Comparison of ENCODE assay signal across 14 cellular contexts in genomic region chr3:176767385-176767784, GRCh38.
DNase-seq lines count a peak whose midpoint lies in the region; ATAC-seq and TF ChIP-seq lines count a peak whose summit lies in the region.
"Had no signal": no experiment of that assay in that cellular context is flagged by ENCODE, and none has a peak within 500 bp of the region (broad histone marks: within the 10 kb centered on the region; RNA-seq: fewer than 3 reads in every experiment).

No MANE protein-coding gene starts in this region.

- no peaks in the 10 kb centered on the region for H3K4me1 ChIP-seq in smooth muscle cell (ENCODE audit: low read depth)
- H3K4me1 ChIP-seq: heart left ventricle had no signal

- WGBS in smooth muscle cell (ENCODE audit: low lambda C conversion rate) = 49% methylated on average over 2 of the region's 2 CpGs

- H3K4me3 ChIP-seq in smooth muscle cell = no peak overlapping the region
- H3K4me3 ChIP-seq: heart left ventricle had no signal

- H3K27ac ChIP-seq in smooth muscle cell (ENCODE audit: low read depth) (peak overlapping the region; percentile 12), substantia nigra (ENCODE audit: low read depth, low read length, poor library complexity, severe bottlenecking) (no peak overlapping the region)
- H3K27ac ChIP-seq: heart left ventricle had no signal

- H3K27ac Mint-ChIP-seq in natural killer cell = no peak overlapping the region
- H3K27ac Mint-ChIP-seq in T-helper 2 cell treated with Interferon-gamma antibody and Interleukin-4, amounts not matched to agents 5 μg/mL and 100 μg/mL, for 36 hours = no peak overlapping the region

- TF ChIP-seq CTCF in smooth muscle cell (IDR thresholded peaks at IDR 0.05; ENCODE audit: borderline replicate concordance, insufficient read depth, poor library complexity, severe bottlenecking) (no peak), natural killer cell (IDR thresholded peaks at IDR 0.05) (no peak)

- H3K4me3 Mint-ChIP-seq in natural killer cell = no peak overlapping the region
- no peak overlapping the region for H3K4me3 Mint-ChIP-seq in T-helper 2 cell treated with Interferon-gamma antibody and Interleukin-4, amounts not matched to agents 5 μg/mL and 100 μg/mL, for 36 hours

- H3F3A ChIP-seq in smooth muscle cell (ENCODE audit: low read depth) = no peaks in the 10 kb centered on the region

- no peak overlapping the region for H3K4me2 ChIP-seq in smooth muscle cell

- no peaks in the 10 kb centered on the region for H3K27me3 ChIP-seq in smooth muscle cell (ENCODE audit: low read depth)
- H3K27me3 ChIP-seq: heart left ventricle had no signal

- H3K36me3 ChIP-seq in smooth muscle cell (ENCODE audit: low read depth) = no peaks in the 10 kb centered on the region
- H3K36me3 ChIP-seq: heart left ventricle had no signal

- H3K9me3 ChIP-seq in smooth muscle cell (replicated peaks; ENCODE audit: low read depth) = no peaks in the 10 kb centered on the region

- intact Hi-C loops in natural killer cell (cut with micrococcal nuclease) = no loop called here

- ATAC-seq in GM18907 (IDR thresholded peaks at IDR 0.05; ENCODE audit: unreplicated experiment) = peak; percentile 79
- ATAC-seq in esophagus mucosa = peak; percentile 71
- no peak for ATAC-seq in natural killer cell
- ATAC-seq in HG03439 (IDR thresholded peaks at IDR 0.05; ENCODE audit: unreplicated experiment) = no peak

- H3K4me1 Mint-ChIP-seq in natural killer cell = no peaks in the 10 kb centered on the region
- no peaks in the 10 kb centered on the region for H3K4me1 Mint-ChIP-seq in T-helper 2 cell treated with Interferon-gamma antibody and Interleukin-4, amounts not matched to agents 5 μg/mL and 100 μg/mL, for 36 hours (ENCODE audit: low read depth)

- peak; percentile 36 for DNase-seq in NCI-H2029 treated with DMSO at 0.1 percent for 48 hours (lab: John Stamatoyannopoulos, UW)
- DNase-seq in smooth muscle cell (lab: John Stamatoyannopoulos, UW; ENCODE audit: unreplicated experiment) = no peak
- DNase-seq in natural killer cell = no peak
- DNase-seq in substantia nigra (lab: John Stamatoyannopoulos, UW) = no peak
- DNase-seq in T-helper 2 cell treated with Interferon-gamma antibody and Interleukin-4, amounts not matched to agents 5 μg/mL and 100 μg/mL, for 36 hours (ENCODE audit: low spot score) = no peak
- DNase-seq: activated T-cell treated with anti-CD3 and anti-CD28 coated beads, Interleukin-2, amount 50 U/mL, for 1 hour; central memory CD4-positive, alpha-beta T cell; DMS 273 treated with DMSO at 0.1 percent for 48 hours; midbrain; NCI-H1436 treated with DMSO at 0.1 percent for 48 hours had no signal

- peaks cover 8 to 17% of the 10 kb centered on the region in 2 donors for H3K9me3 Mint-ChIP-seq in natural killer cell
- H3K9me3 Mint-ChIP-seq in T-helper 2 cell treated with Interferon-gamma antibody and Interleukin-4, amounts not matched to agents 5 μg/mL and 100 μg/mL, for 36 hours = no peaks in the 10 kb centered on the region

- no peaks in the 10 kb centered on the region for H4K20me1 ChIP-seq in smooth muscle cell (ENCODE audit: low read depth)

- no peaks in the 10 kb centered on the region for H3K27me3 Mint-ChIP-seq in natural killer cell (ENCODE audit: low read depth in 2 of 2)
- H3K27me3 Mint-ChIP-seq in T-helper 2 cell treated with Interferon-gamma antibody and Interleukin-4, amounts not matched to agents 5 μg/mL and 100 μg/mL, for 36 hours (ENCODE audit: low read depth) = no peaks in the 10 kb centered on the region

- H3K79me2 ChIP-seq in smooth muscle cell (ENCODE audit: low read depth) = no peaks in the 10 kb centered on the region

- no peak overlapping the region for H3K9ac ChIP-seq in smooth muscle cell (ENCODE audit: low read depth)

- peaks cover 7% of the 10 kb centered on the region for H3K36me3 Mint-ChIP-seq in natural killer cell
- no peaks in the 10 kb centered on the region for H3K36me3 Mint-ChIP-seq in T-helper 2 cell treated with Interferon-gamma antibody and Interleukin-4, amounts not matched to agents 5 μg/mL and 100 μg/mL, for 36 hours (ENCODE audit: low read depth)

- no peak overlapping the region for H2AFZ ChIP-seq in smooth muscle cell (ENCODE audit: low read depth)

Comparison
In these comparisons a context has a peak if more than half of its experiments do, and no peak if none do; other contexts are left out.
1. ATAC-seq: peak in GM18907 (single experiment) and esophagus mucosa (single experiment); none in natural killer cell (0 of 3) and HG03439 (single experiment).